Comparison of ENCODE assay signal across 29 cellular contexts in the genomic region with DNA sequence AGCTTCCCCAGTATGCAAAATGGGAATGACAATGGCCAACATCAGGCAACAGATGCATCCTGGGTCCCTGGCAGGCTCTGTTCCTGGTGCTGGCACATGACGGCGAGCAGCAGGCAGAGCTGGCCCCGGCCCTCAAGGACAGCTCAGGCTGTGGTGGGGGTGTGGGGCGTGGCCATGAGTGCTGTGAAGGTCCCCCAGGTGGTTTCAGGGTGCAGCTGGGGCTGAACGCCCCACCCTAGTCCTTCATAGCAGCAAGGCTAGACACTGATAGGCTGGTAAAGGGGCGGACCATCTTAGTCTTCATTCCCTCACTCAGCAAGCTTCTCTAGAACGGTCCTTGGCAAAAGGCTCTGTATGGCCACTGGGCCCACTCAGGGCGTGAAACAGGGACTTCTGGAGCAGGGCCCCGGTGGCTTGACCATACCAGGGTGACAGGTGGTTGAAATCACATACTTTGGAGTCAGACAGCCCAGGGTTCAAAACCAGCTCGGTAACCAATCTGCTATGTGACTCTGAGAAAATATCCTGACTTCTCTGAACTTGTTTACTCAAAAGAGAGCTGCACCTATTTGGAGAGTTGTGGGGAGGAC.
"Had no signal": no experiment of that assay in that cellular context is flagged by ENCODE, and none has a peak within 500 bp of the region (broad histone marks: within the 10 kb centered on the region; RNA-seq: fewer than 3 reads in every experiment).

No MANE protein-coding gene starts in this region.

- ATAC-seq: esophagus mucosa; gastrocnemius medialis; heart left ventricle; left lobe of liver; naive thymus-derived CD4-positive, alpha-beta T cell; sciatic nerve; stimulated activated naive CD8-positive, alpha-beta T cell treated with anti-CD3 and anti-CD28 coated beads, Interleukin-15, amount 100 ng/mL, for 72 hours had no signal

- H3K9me3 ChIP-seq: gastrocnemius medialis, heart left ventricle, neutrophil, prostate gland, right atrium auricular region, suprapubic skin had no signal

- H3K27ac Mint-ChIP-seq: endodermal cell; mesothelial cell of epicardium; naive thymus-derived CD4-positive, alpha-beta T cell had no signal

- H3K36me3 Mint-ChIP-seq: mesothelial cell of epicardium had no signal

- H3K4me3 Mint-ChIP-seq: endodermal cell; mesothelial cell of epicardium; naive thymus-derived CD4-positive, alpha-beta T cell; stimulated activated naive CD8-positive, alpha-beta T cell treated with anti-CD3 and anti-CD28 coated beads, Interleukin-15, amount 100 ng/mL, for 72 hours had no signal

- H3K27me3 Mint-ChIP-seq: naive thymus-derived CD4-positive, alpha-beta T cell; stimulated activated naive CD8-positive, alpha-beta T cell treated with anti-CD3 and anti-CD28 coated beads, Interleukin-15, amount 100 ng/mL, for 72 hours had no signal

- H3K4me1 Mint-ChIP-seq: endodermal cell; mesothelial cell of epicardium; naive thymus-derived CD4-positive, alpha-beta T cell; stimulated activated naive CD8-positive, alpha-beta T cell treated with anti-CD3 and anti-CD28 coated beads, Interleukin-15, amount 100 ng/mL, for 72 hours had no signal

- H3K4me3 ChIP-seq: dorsolateral prefrontal cortex, gastrocnemius medialis, heart left ventricle, hepatocyte, prostate gland, right atrium auricular region, smooth muscle cell, suprapubic skin had no signal

- H3K9me3 Mint-ChIP-seq: endodermal cell; mesothelial cell of epicardium; naive thymus-derived CD4-positive, alpha-beta T cell; stimulated activated naive CD8-positive, alpha-beta T cell treated with anti-CD3 and anti-CD28 coated beads, Interleukin-15, amount 100 ng/mL, for 72 hours had no signal

- H3K4me1 ChIP-seq: gastrocnemius medialis, heart left ventricle, parathyroid adenoma, prostate gland, right atrium auricular region, suprapubic skin had no signal

- FAIRE-seq: colon, kidney had no signal

- H3K4me2 ChIP-seq: hepatocyte, smooth muscle cell had no signal

- DNase-seq: cerebellar nuclear complex; dorsolateral prefrontal cortex; effector CD4-positive, alpha-beta T cell; endodermal cell; gastrocnemius medialis; heart left ventricle; mesenchymal stem cell; naive thymus-derived CD4-positive, alpha-beta T cell; stimulated activated CD4-positive, alpha-beta T cell treated with anti-CD3 and anti-CD28 coated beads, Interleukin-12 subunit alpha, Interleukin-12 subunit beta, amount 100 ng/mL, for 4 hours; stimulated activated CD4-positive, alpha-beta T cell treated with anti-CD3 and anti-CD28 coated beads, Interleukin-1b, Interleukin-23, amount 100 ng/mL, for 48 hours; stimulated activated CD4-positive, alpha-beta T cell treated with anti-CD3 and anti-CD28 coated beads, Interleukin-4, amount 100 ng/mL, for 1 hour; stimulated activated CD8-positive, alpha-beta memory T cell treated with anti-CD3 and anti-CD28 coated beads, Interleukin-4, amount 100 ng/mL, for 48 hours; stimulated activated naive CD4-positive, alpha-beta T cell; stimulated activated naive CD8-positive, alpha-beta T cell treated with anti-CD3 and anti-CD28 coated beads, Interleukin-15, amount 100 ng/mL, for 72 hours; trophoblast cell had no signal

- H3K27ac ChIP-seq: epithelial cell of prostate, gastrocnemius medialis, heart left ventricle, hepatocyte, neutrophil, parathyroid adenoma, prostate gland, right atrium auricular region, suprapubic skin had no signal
